Comparison of ENCODE assay signal across 14 cellular contexts in the genomic region with DNA sequence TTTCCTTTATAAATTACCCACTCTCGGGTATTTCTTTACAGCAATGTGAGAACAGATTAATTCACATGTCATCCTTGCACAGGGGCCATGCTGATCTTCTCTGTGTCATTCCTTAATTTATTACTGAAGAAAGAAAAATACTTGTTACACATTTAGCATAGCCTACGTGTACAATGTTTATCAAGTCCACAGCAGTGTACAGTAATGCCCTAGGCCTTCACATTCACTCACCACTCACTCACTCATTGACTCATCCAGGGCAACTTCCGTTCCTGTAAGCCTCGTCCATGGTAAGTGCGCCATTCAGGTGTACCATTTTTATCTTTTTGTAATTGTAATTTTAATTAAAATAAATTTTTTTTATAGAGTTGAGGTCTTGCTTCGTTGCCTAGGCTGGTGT.
DNase-seq lines count a peak whose midpoint lies in the region; ATAC-seq and TF ChIP-seq lines count a peak whose summit lies in the region.
"Had no signal": no experiment of that assay in that cellular context is flagged by ENCODE, and none has a peak within 500 bp of the region (broad histone marks: within the 10 kb centered on the region; RNA-seq: fewer than 3 reads in every experiment).

No MANE protein-coding gene starts in this region.

- DNase-seq in MCF 10A (ENCODE audit: unreplicated experiment), result peak; percentile 72
- DNase-seq in breast epithelium (ENCODE audit: low spot score in 2 of 2), result no peak
- no peak for DNase-seq in RWPE2 (ENCODE audit: low spot score)
- peak; percentile 69 for DNase-seq in epithelial cell of prostate (ENCODE audit: low read depth, low spot score)
- no peak for DNase-seq in smooth muscle cell (lab: John Stamatoyannopoulos, UW; ENCODE audit: unreplicated experiment)
- no peak for DNase-seq in coronary artery (ENCODE audit: low spot score)
- no peak for DNase-seq in COLO829 (ENCODE audit: low spot score)
- no peak for DNase-seq in stimulated activated CD4-positive, alpha-beta T cell treated with anti-CD3 and anti-CD28 coated beads, Interleukin-4, amount 100 ng/mL, for 4 hours
- DNase-seq: activated CD8-positive, alpha-beta T cell treated with anti-CD3 and anti-CD28 coated beads, Interleukin-2, amount 10 ng/mL, durations not matched to agents 7 days and 5 days; colonic mucosa; COR-L47; Kasumi-1; stimulated activated naive B cell treated with anti-CD40 and anti-IgM and Interleukin-4, amounts not matched to agents 10 μg/mL and 1 μg/mL and 100 μg/mL, for 72 hours; transverse colon had no signal

- no peak overlapping the region for H3K4me3 ChIP-seq in breast epithelium
- no peak overlapping the region for H3K4me3 ChIP-seq in RWPE2 (ENCODE audit: severe bottlenecking)
- no peak overlapping the region for H3K4me3 ChIP-seq in smooth muscle cell
- H3K4me3 ChIP-seq in coronary artery, result no peak overlapping the region
- H3K4me3 ChIP-seq: colonic mucosa, transverse colon had no signal

- H3K4me1 Mint-ChIP-seq in MCF 10A (ENCODE audit: insufficient read depth, unreplicated experiment), result peaks cover 6% of the 10 kb centered on the region

- POLR2A ChIA-PET in MCF 10A (lab: Yijun Ruan, JAX), result no interaction called here

- no peaks in the 10 kb centered on the region for H4K20me1 ChIP-seq in smooth muscle cell (ENCODE audit: low read depth)

- no peak for TF ChIP-seq POLR2A in breast epithelium (IDR thresholded peaks at IDR 0.05)

- BruUV-seq in MCF 10A (replicated peaks; lab: Mats Ljungman, UMichigan), result no TSS peak

- no peaks in the 10 kb centered on the region for H3K4me1 ChIP-seq in breast epithelium
- H3K4me1 ChIP-seq in RWPE2 (ENCODE audit: insufficient read depth, poor library complexity, severe bottlenecking), result peaks cover 15% of the 10 kb centered on the region
- H3K4me1 ChIP-seq in smooth muscle cell (ENCODE audit: low read depth), result no peaks in the 10 kb centered on the region
- H3K4me1 ChIP-seq: colonic mucosa had no signal

- H3K27ac ChIP-seq in breast epithelium (no peak overlapping the region), RWPE2 (ENCODE audit: poor library complexity, severe bottlenecking) (peak overlapping the region; percentile 69), epithelial cell of prostate (peak overlapping the region; percentile 69), smooth muscle cell (ENCODE audit: low read depth) (peak overlapping the region; percentile 60), coronary artery (no peak overlapping the region)
- H3K27ac ChIP-seq: colonic mucosa, transverse colon had no signal

- CTCF ChIA-PET in MCF 10A (lab: Yijun Ruan, JAX), result no interaction called here

- H3K9me3 Mint-ChIP-seq in MCF 10A (ENCODE audit: unreplicated experiment), result peaks cover 6% of the 10 kb centered on the region

- H3K9ac ChIP-seq in smooth muscle cell (ENCODE audit: low read depth), result no peak overlapping the region

- H2AFZ ChIP-seq in smooth muscle cell (ENCODE audit: low read depth), result no peak overlapping the region

- no peak overlapping the region for H3K4me3 Mint-ChIP-seq in MCF 10A (ENCODE audit: unreplicated experiment)
- H3K4me3 Mint-ChIP-seq: activated CD8-positive, alpha-beta T cell treated with anti-CD3 and anti-CD28 coated beads, Interleukin-2, amount 10 ng/mL, durations not matched to agents 7 days and 5 days; stimulated activated naive B cell treated with anti-CD40 and anti-IgM and Interleukin-4, amounts not matched to agents 10 μg/mL and 1 μg/mL and 100 μg/mL, for 72 hours had no signal

- H3K79me2 ChIP-seq in smooth muscle cell (ENCODE audit: low read depth), result no peaks in the 10 kb centered on the region

- H3K9me3 ChIP-seq in breast epithelium (no peaks in the 10 kb centered on the region), RWPE2 (ENCODE audit: severe bottlenecking) (peaks cover 3% of the 10 kb centered on the region), smooth muscle cell (replicated peaks; ENCODE audit: low read depth) (no peaks in the 10 kb centered on the region)
- H3K9me3 ChIP-seq: colonic mucosa, transverse colon had no signal

- H3K36me3 Mint-ChIP-seq in MCF 10A (ENCODE audit: insufficient read depth, unreplicated experiment), result peaks cover 7% of the 10 kb centered on the region
- H3K36me3 Mint-ChIP-seq: stimulated activated naive B cell treated with anti-CD40 and anti-IgM and Interleukin-4, amounts not matched to agents 10 μg/mL and 1 μg/mL and 100 μg/mL, for 72 hours had no signal

- H3K27ac Mint-ChIP-seq in MCF 10A (ENCODE audit: low read depth, unreplicated experiment), result peak overlapping the region; percentile 91
- H3K27ac Mint-ChIP-seq: activated CD8-positive, alpha-beta T cell treated with anti-CD3 and anti-CD28 coated beads, Interleukin-2, amount 10 ng/mL, durations not matched to agents 7 days and 5 days; stimulated activated naive B cell treated with anti-CD40 and anti-IgM and Interleukin-4, amounts not matched to agents 10 μg/mL and 1 μg/mL and 100 μg/mL, for 72 hours had no signal

- WGBS in smooth muscle cell (ENCODE audit: low lambda C conversion rate), result 80% methylated on average over 6 of the region's 6 CpGs

- no peaks in the 10 kb centered on the region for H3K27me3 Mint-ChIP-seq in MCF 10A (ENCODE audit: insufficient read depth, unreplicated experiment)
- H3K27me3 Mint-ChIP-seq: stimulated activated naive B cell treated with anti-CD40 and anti-IgM and Interleukin-4, amounts not matched to agents 10 μg/mL and 1 μg/mL and 100 μg/mL, for 72 hours had no signal

- H3K4me2 ChIP-seq in smooth muscle cell, result no peak overlapping the region

- H3F3A ChIP-seq in smooth muscle cell (ENCODE audit: low read depth), result no peaks in the 10 kb centered on the region

- H3K27me3 ChIP-seq in breast epithelium (no peaks in the 10 kb centered on the region), RWPE2 (ENCODE audit: insufficient read depth, poor library complexity, severe bottlenecking) (no peaks in the 10 kb centered on the region), smooth muscle cell (ENCODE audit: low read depth) (no peaks in the 10 kb centered on the region)
- H3K27me3 ChIP-seq: colonic mucosa, transverse colon had no signal

- peak; percentile 96 for ATAC-seq in RWPE2 (ENCODE audit: low read depth)
- ATAC-seq: activated CD8-positive, alpha-beta T cell treated with anti-CD3 and anti-CD28 coated beads, Interleukin-2, amount 10 ng/mL, durations not matched to agents 7 days and 5 days; stimulated activated naive B cell treated with anti-CD40 and anti-IgM and Interleukin-4, amounts not matched to agents 10 μg/mL and 1 μg/mL and 100 μg/mL, for 72 hours had no signal

- intact Hi-C loops in MCF 10A (cut with micrococcal nuclease), result no loop called here
- intact Hi-C loops in breast epithelium (cut with DNase I; ENCODE audit: low total_unique reads), result no loop called here

- H3K36me3 ChIP-seq in breast epithelium, result no peaks in the 10 kb centered on the region
- H3K36me3 ChIP-seq in RWPE2 (ENCODE audit: low read depth), result no peaks in the 10 kb centered on the region
- H3K36me3 ChIP-seq in smooth muscle cell (ENCODE audit: low read depth), result no peaks in the 10 kb centered on the region
- H3K36me3 ChIP-seq: colonic mucosa, transverse colon had no signal

- TF ChIP-seq CTCF in MCF 10A (IDR thresholded peaks at IDR 0.05; ENCODE audit: unreplicated experiment), result no peak
- no peak for TF ChIP-seq CTCF in breast epithelium (IDR thresholded peaks at IDR 0.05)
- no peak for TF ChIP-seq CTCF in RWPE2 (IDR thresholded peaks at IDR 0.05; ENCODE audit: poor library complexity, severe bottlenecking)
- TF ChIP-seq CTCF in smooth muscle cell (IDR thresholded peaks at IDR 0.05; ENCODE audit: borderline replicate concordance, insufficient read depth, poor library complexity, severe bottlenecking), result no peak
- TF ChIP-seq CTCF in coronary artery (IDR thresholded peaks at IDR 0.05), result no peak

Comparison
In these comparisons a context has a peak if more than half of its experiments do, and no peak if none do; other contexts are left out.
1. DNase-seq: peak in MCF 10A (single experiment) and epithelial cell of prostate (single experiment); none in breast epithelium (0 of 2), RWPE2 (single experiment), smooth muscle cell (single experiment), coronary artery (single experiment), COLO829 (single experiment) and stimulated activated CD4-positive, alpha-beta T cell treated with anti-CD3 and anti-CD28 coated beads, Interleukin-4, amount 100 ng/mL, for 4 hours (0 of 2).
2. H3K27ac ChIP-seq: peak in RWPE2 (single experiment), epithelial cell of prostate (single experiment) and smooth muscle cell (single experiment); none in breast epithelium (0 of 2) and coronary artery (0 of 2).